ENCODE assay signal across 20 cellular contexts in genomic region chr6:43277083-43277642, GRCh38. TPM values are rescaled to one million over a fixed set of nuclear protein-coding genes. Genes with fewer than 3 reads are reported as not detected.
DNase-seq lines count a peak whose midpoint lies in the region; ATAC-seq, FAIRE-seq and TF ChIP-seq lines count a peak whose summit lies in the region.
"Had no signal": no experiment of that assay in that cellular context is flagged by ENCODE, and none has a peak within 500 bp of the region (broad histone marks: within the 10 kb centered on the region; RNA-seq: fewer than 3 reads in every experiment).

No MANE protein-coding gene starts in this region.

- no peak overlapping the region for H4K8ac ChIP-seq in neuronal stem cell (ENCODE audit: low read depth, low read length)

- H3K4ac ChIP-seq in neuronal stem cell (ENCODE audit: low read length) = no peak overlapping the region

- H4K20me1 ChIP-seq in HepG2 (ENCODE audit: insufficient read depth, low read length) = no peaks in the 10 kb centered on the region

- H3K23ac ChIP-seq in neuronal stem cell (ENCODE audit: low read depth, low read length, poor library complexity) = peak overlapping the region; percentile 28

- no peak overlapping the region for H3K27ac Mint-ChIP-seq in CD8-positive, alpha-beta T cell
- no peak overlapping the region for H3K27ac Mint-ChIP-seq in T-cell

- POLR2A ChIA-PET in CD8-positive, alpha-beta T cell (lab: Charles Lee) = no interaction called here
- POLR2A ChIA-PET in T-cell (lab: Charles Lee) = no interaction called here
- POLR2A ChIA-PET in HepG2 (lab: Yijun Ruan, JAX) = interaction anchor here (1.0 to 20.0 kb wide), 10 partner anchors 9 to 160 kb away, joined by 3 to 314 read pairs (median 7); partner anchors contain the start of genes CRIP3, CUL9, SLC22A7 and ZNF318
- POLR2A ChIA-PET in A673 (lab: Charles Lee; ENCODE audit: low non-redundant PET) = no interaction called here

- in situ Hi-C loops in HepG2 (cut with HindIII; ENCODE audit: extremely low pct_ligation_motif_present, low pct_unique_long_range_greater_than_20kb) = no loop called here

- H3K27me3 Mint-ChIP-seq in CD8-positive, alpha-beta T cell (ENCODE audit: low read depth) = peaks cover 29% of the 10 kb centered on the region
- peaks cover 26 to 38% of the 10 kb centered on the region in 2 donors for H3K27me3 Mint-ChIP-seq in T-cell

- no peak for DNase-seq in CD8-positive, alpha-beta T cell
- DNase-seq in T-cell (no peak), HepG2 (ENCODE audit: low spot score) (no peak), neuronal stem cell (ENCODE audit: low spot score) (no peak), NCI-H1105 (lab: John Stamatoyannopoulos, UW) (no peak), NCI-H524 treated with DMSO at 0.1 percent for 48 hours (lab: John Stamatoyannopoulos, UW) (no peak), A673 (ENCODE audit: low spot score) (no peak)
- DNase-seq: adrenal gland; DND-41; heart right ventricle; NK-92 treated with Interleukin-12 subunit alpha and Interleukin-12 subunit beta, amount 100 ng/mL, for 24 hours; stimulated activated naive CD4-positive, alpha-beta T cell; T-helper 2 cell had no signal

- H3K27me3 ChIP-seq in CD8-positive, alpha-beta T cell (ENCODE audit: insufficient read depth, low read length) = no peaks in the 10 kb centered on the region
- no peaks in the 10 kb centered on the region for H3K27me3 ChIP-seq in HepG2 (ENCODE audit: control insufficient read depth in 1 of 2, insufficient read depth in 2 of 2, low read length in 2 of 2)
- H3K27me3 ChIP-seq in neuronal stem cell (ENCODE audit: control insufficient read depth in 3 of 3, insufficient read depth in 3 of 3, low read depth in 1 of 3, low read length in 3 of 3) = peaks cover 0 to 34% (median 18%) of the 10 kb centered on the region in 3 experiments
- H3K27me3 ChIP-seq in A673 (replicated peaks; ENCODE audit: insufficient read depth, low read depth, low read length, poor library complexity) = no peaks in the 10 kb centered on the region

- H2AK5ac ChIP-seq in neuronal stem cell (ENCODE audit: low read depth, low read length) = peak overlapping the region; percentile 85

- no peak for ATAC-seq in CD8-positive, alpha-beta T cell
- no peak for ATAC-seq in T-cell (replicated peaks in 1 of 4)
- peak; percentile 26 for ATAC-seq in HepG2
- ATAC-seq: heart right ventricle, Panc1 had no signal

- H4K91ac ChIP-seq in neuronal stem cell (ENCODE audit: low read depth, low read length, poor library complexity) = no peak overlapping the region

- H2BK15ac ChIP-seq in neuronal stem cell (ENCODE audit: low read length) = peak overlapping the region; percentile 72

- no peaks in the 10 kb centered on the region for H3K9me3 Mint-ChIP-seq in CD8-positive, alpha-beta T cell
- H3K9me3 Mint-ChIP-seq in T-cell = no peaks in the 10 kb centered on the region

- no peak for FAIRE-seq in HepG2 (lab: Jason Lieb, UNC)
- FAIRE-seq: bronchial epithelial cell had no signal

- H3K4me2 ChIP-seq in HepG2 (ENCODE audit: low read depth, low read length) (peak overlapping the region; percentile 88), neuronal stem cell (ENCODE audit: insufficient read depth, low read length, poor library complexity, severe bottlenecking) (no peak overlapping the region)

- CTCF ChIA-PET in CD8-positive, alpha-beta T cell (lab: Charles Lee) = interaction anchor here (0.8 kb wide), 1 partner anchor 48 kb away, joined by 3 read pairs; the partner anchor contains the start of gene DNPH1
- CTCF ChIA-PET in T-cell (lab: Charles Lee) (no interaction called here), HepG2 (lab: Yijun Ruan, JAX; ENCODE audit: low intra/inter-chr PET ratio, low total read pairs) (no interaction called here), A673 (lab: Charles Lee) (no interaction called here)

- H2BK120ac ChIP-seq in neuronal stem cell (ENCODE audit: low read depth, low read length) = peak overlapping the region; percentile 23

- peaks cover 9% of the 10 kb centered on the region for H3K4me1 ChIP-seq in CD8-positive, alpha-beta T cell (ENCODE audit: insufficient read depth, low read length)
- H3K4me1 ChIP-seq in HepG2 (ENCODE audit: insufficient read depth, low read length) (peaks cover 96% of the 10 kb centered on the region), neuronal stem cell (ENCODE audit: control insufficient read depth in 2 of 2, insufficient read depth in 1 of 2, low read depth in 1 of 2, low read length in 2 of 2) (peaks cover 24 to 32% of the 10 kb centered on the region in 2 donors), A673 (ENCODE audit: insufficient read depth, low read length, poor library complexity, severe bottlenecking) (peaks cover 4% of the 10 kb centered on the region)

- no peak for TF ChIP-seq RAD21 in HepG2 (CRISPR knock-in tag; IDR thresholded peaks at IDR 0.05)

- no peak; a peak in 1 of 4 replicates for TF ChIP-seq POLR2A in HepG2 (IDR thresholded peaks at IDR 0.05; ENCODE audit: insufficient read depth in 1 of 2, low read depth in 2 of 2, low read length in 2 of 2)

- no peaks in the 10 kb centered on the region for H3K36me3 Mint-ChIP-seq in CD8-positive, alpha-beta T cell
- H3K36me3 Mint-ChIP-seq in T-cell = no peaks in the 10 kb centered on the region

- H2BK12ac ChIP-seq in neuronal stem cell (ENCODE audit: low read length) = peak overlapping the region; percentile 69

- BruUV-seq in HepG2 (replicated peaks; lab: Mats Ljungman, UMichigan) (no TSS peak), A673 (replicated peaks; lab: Mats Ljungman, UMichigan) (no TSS peak)

- H3K4me3 ChIP-seq in CD8-positive, alpha-beta T cell (ENCODE audit: low read depth, low read length) = no peak overlapping the region
- H3K4me3 ChIP-seq in HepG2 (replicated peaks in 1 of 3; ENCODE audit: insufficient read depth in 1 of 3, low read depth in 2 of 3, low read length in 3 of 3) = peak overlapping the region; percentile 33 to 86 (median 40); a peak in 5 of 6 replicates
- H3K4me3 ChIP-seq in neuronal stem cell (ENCODE audit: low read length in 2 of 2) = no peak overlapping the region
- H3K4me3 ChIP-seq in A673 (ENCODE audit: low read depth, low read length, poor library complexity, severe bottlenecking) = no peak overlapping the region
- H3K4me3 ChIP-seq: adrenal gland, SJSA1 had no signal

- H3K14ac ChIP-seq in neuronal stem cell (ENCODE audit: low read length) = no peak overlapping the region

- no peak overlapping the region for H3K27ac ChIP-seq in CD8-positive, alpha-beta T cell (ENCODE audit: low read depth, low read length)
- peak overlapping the region; percentile 94 for H3K27ac ChIP-seq in HepG2 (ENCODE audit: extremely low read length, insufficient read depth, low read length)
- no peak overlapping the region for H3K27ac ChIP-seq in neuronal stem cell (replicated peaks; ENCODE audit: low read length)
- H3K27ac ChIP-seq in A673 (ENCODE audit: low read depth, low read length, poor library complexity, severe bottlenecking) = no peak overlapping the region
- H3K27ac ChIP-seq: adrenal gland, heart right ventricle, VCaP had no signal

- no peaks in the 10 kb centered on the region for H3K79me1 ChIP-seq in neuronal stem cell (ENCODE audit: low read depth, low read length)

- H3K36me3 ChIP-seq in CD8-positive, alpha-beta T cell (ENCODE audit: insufficient read depth, low read length) = no peaks in the 10 kb centered on the region
- H3K36me3 ChIP-seq in HepG2 (replicated peaks in 1 of 2; ENCODE audit: control insufficient read depth in 1 of 2, insufficient read depth in 2 of 2, low read length in 2 of 2) (no peaks in the 10 kb centered on the region), neuronal stem cell (replicated peaks in 1 of 2; ENCODE audit: control insufficient read depth in 2 of 2, insufficient read depth in 2 of 2, low read length in 2 of 2) (no peaks in the 10 kb centered on the region), A673 (ENCODE audit: insufficient read depth, low read length, poor library complexity, severe bottlenecking) (no peaks in the 10 kb centered on the region)
- H3K36me3 ChIP-seq: adrenal gland, heart right ventricle, SJSA1 had no signal

- no peak for TF ChIP-seq CTCF in CD8-positive, alpha-beta T cell (IDR thresholded peaks at IDR 0.05)
- TF ChIP-seq CTCF in HepG2 (CRISPR knock-in tag; IDR thresholded peaks at IDR 0.05) (peak; percentile 46), A673 (conservative IDR thresholded peaks at IDR 0.05; ENCODE audit: low read depth, low read length) (no peak)

- peaks cover 7% of the 10 kb centered on the region for H3K79me2 ChIP-seq in HepG2 (ENCODE audit: insufficient read depth, low read length)

- H3K9ac ChIP-seq in HepG2 (ENCODE audit: insufficient read depth, low read depth, low read length) = peak overlapping the region; percentile 97
- H3K9ac ChIP-seq in neuronal stem cell (ENCODE audit: low read depth, low read length, poor library complexity) = peak overlapping the region; percentile 1

- WGBS in HepG2 (ENCODE audit: low lambda C conversion rate) = 18% methylated on average over 8 of the region's 8 CpGs
- no CpG with 5 or more reads among the region's 8 CpGs for WGBS in neuronal stem cell (ENCODE audit: extremely low coverage in 2 of 2, insufficient read length in 2 of 2, insufficient replicate concordance in 1 of 2), 2 donors

- H3K18ac ChIP-seq in neuronal stem cell (ENCODE audit: low read length) = peak overlapping the region; percentile 76

- no peak overlapping the region for H2AFZ ChIP-seq in HepG2 (ENCODE audit: low read length)
- H2AFZ ChIP-seq in neuronal stem cell (ENCODE audit: low read length) = no peak overlapping the region

- H3K4me3 Mint-ChIP-seq in CD8-positive, alpha-beta T cell = peak overlapping the region; percentile 35
- H3K4me3 Mint-ChIP-seq in T-cell = peak overlapping the region; percentile 47 to 91 (median 74)

- no peak for TF ChIP-seq EP300 in HepG2 (IDR thresholded peaks at IDR 0.05; ENCODE audit: low read depth in 2 of 2, low read length in 2 of 2)
- TF ChIP-seq EP300 in HepG2 (CRISPR knock-in tag; IDR thresholded peaks at IDR 0.05; ENCODE audit: borderline replicate concordance) = no peak

- intact Hi-C loops in CD8-positive, alpha-beta T cell (cut with DNase I, micrococcal nuclease) = no loop called here
- intact Hi-C loops in HepG2 (cut with micrococcal nuclease; ENCODE audit: unreplicated experiment) (no loop called here), A673 (cut with micrococcal nuclease; ENCODE audit: unreplicated experiment) (no loop called here)

- peak overlapping the region; percentile 45 for H2BK5ac ChIP-seq in neuronal stem cell (ENCODE audit: low read length)

- H3K4me1 Mint-ChIP-seq in CD8-positive, alpha-beta T cell (ENCODE audit: low read depth) = peaks cover 9% of the 10 kb centered on the region
- peaks cover 6 to 17% (median 12%) of the 10 kb centered on the region in 3 donors for H3K4me1 Mint-ChIP-seq in T-cell

- no peaks in the 10 kb centered on the region for H3K9me3 ChIP-seq in CD8-positive, alpha-beta T cell (ENCODE audit: low read length)
- no peaks in the 10 kb centered on the region for H3K9me3 ChIP-seq in HepG2 (ENCODE audit: low read length)
- H3K9me3 ChIP-seq in neuronal stem cell (replicated peaks in 1 of 2; ENCODE audit: control insufficient read depth in 2 of 2, insufficient read depth in 1 of 2, low read depth in 1 of 2, low read length in 2 of 2) = no peaks in the 10 kb centered on the region
- H3K9me3 ChIP-seq in A673 (ENCODE audit: low read depth, low read length, poor library complexity, severe bottlenecking) = no peaks in the 10 kb centered on the region
- H3K9me3 ChIP-seq: adrenal gland, heart right ventricle, SJSA1 had no signal

RNA-seq across cellular contexts. Expression of gene SLC22A7, which starts 20.9 kb away (rescaled TPM):
- total RNA-seq in CD8-positive, alpha-beta T cell = not detected
- total RNA-seq in T-cell = not detected
- total RNA-seq in HepG2 (2016; rRNA removed; fragmentation: Illumina TruSeq; extraction: Trizol) = 8.6 and 22.6 TPM in 2 replicates
- total RNA-seq in HepG2 (2016; cell fraction: cytosol; rRNA removed; fragmentation: Illumina TruSeq; extraction: Trizol; ENCODE audit: low read depth) = 5.3 and 5.4 TPM in 2 replicates
- total RNA-seq in HepG2 (2016; cell fraction: insoluble cytoplasmic fraction; rRNA removed; fragmentation: Illumina TruSeq; extraction: Trizol) = 8.5 and 22.3 TPM in 2 replicates
- 9.0 and 9.1 TPM in 2 replicates for total RNA-seq in HepG2 (2016; cell fraction: membrane; rRNA removed; fragmentation: Illumina TruSeq; extraction: Trizol)
- total RNA-seq in HepG2 (2016; cell fraction: nucleus; rRNA removed; fragmentation: Illumina TruSeq; extraction: Trizol) = 20.9 and 25.8 TPM in 2 replicates
- 5.3 and 12.3 TPM in 2 replicates for polyA plus RNA-seq in HepG2 (2011; rRNA removed)
- polyA plus RNA-seq in HepG2 (2011; cell fraction: cytosol; rRNA removed) = 7.0 and 7.8 TPM in 2 replicates
- polyA plus RNA-seq in HepG2 (2011; cell fraction: nucleus; rRNA removed) = 34.4 and 48.4 TPM in 2 replicates
- polyA plus RNA-seq in HepG2 (2012) = 18.9 and 34.7 TPM in 2 replicates
- 3.2 and 3.5 TPM in 2 replicates for polyA plus RNA-seq in HepG2 (2016; cell fraction: cytosol; fragmentation: Illumina TruSeq; extraction: Trizol; ENCODE audit: low read depth)
- 5.5 and 6.2 TPM in 2 replicates for polyA plus RNA-seq in HepG2 (2016; cell fraction: insoluble cytoplasmic fraction; fragmentation: Illumina TruSeq; extraction: Trizol; ENCODE audit: low read depth)
- 4.5 and 5.7 TPM in 2 replicates for polyA plus RNA-seq in HepG2 (2016; cell fraction: membrane; fragmentation: Illumina TruSeq; extraction: Trizol; ENCODE audit: low read depth)
- 39.6 and 40.3 TPM in 2 replicates for polyA plus RNA-seq in HepG2 (2016; cell fraction: nucleus; fragmentation: Illumina TruSeq; extraction: Trizol; ENCODE audit: insufficient read depth, low read depth)
- polyA minus RNA-seq in HepG2 (2011; rRNA and poly(A)+ RNA removed; ENCODE audit: low replicate concordance) = 22.0 TPM in 1 of 2 replicates, not detected in the other
- 3.6 and 5.1 TPM in 2 replicates for polyA minus RNA-seq in HepG2 (2011; cell fraction: cytosol; rRNA and poly(A)+ RNA removed)
- 7.0 and 12.7 TPM in 2 replicates for polyA minus RNA-seq in HepG2 (2011; cell fraction: nucleus; rRNA and poly(A)+ RNA removed)
- 0.01 TPM for polyA plus RNA-seq in neuronal stem cell (2013, experiment 1 of 2)
- not detected for polyA plus RNA-seq in neuronal stem cell (2013, experiment 2 of 2)
- not detected in 2 replicates for total RNA-seq in A673 (2021)
- total RNA-seq: activated CD8-positive, alpha-beta memory T cell treated with anti-CD3 and anti-CD28 coated beads for 36 hours; bronchial epithelial cell; lower leg skin; NCI-H460; SJSA1 had no signal
- polyA plus RNA-seq: adrenal gland had no signal

RNA-seq across cellular contexts. Expression of gene CRIP3, which starts 31.5 kb away (rescaled TPM):
- under 1 TPM; 0.64 to 0.84 TPM for total RNA-seq in CD8-positive, alpha-beta T cell
- 1 to 10 TPM; 1.3 to 4.2 (median 2.8) TPM for total RNA-seq in T-cell
- total RNA-seq in HepG2 (2016; rRNA removed; fragmentation: Illumina TruSeq; extraction: Trizol) = 3.5 and 6.3 TPM in 2 replicates
- total RNA-seq in HepG2 (2016; cell fraction: cytosol; rRNA removed; fragmentation: Illumina TruSeq; extraction: Trizol; ENCODE audit: low read depth) = 2.7 and 2.9 TPM in 2 replicates
- 5.5 and 7.0 TPM in 2 replicates for total RNA-seq in HepG2 (2016; cell fraction: insoluble cytoplasmic fraction; rRNA removed; fragmentation: Illumina TruSeq; extraction: Trizol)
- total RNA-seq in HepG2 (2016; cell fraction: membrane; rRNA removed; fragmentation: Illumina TruSeq; extraction: Trizol) = 1.7 and 2.6 TPM in 2 replicates
- total RNA-seq in HepG2 (2016; cell fraction: nucleus; rRNA removed; fragmentation: Illumina TruSeq; extraction: Trizol) = 6.1 and 7.0 TPM in 2 replicates
- polyA plus RNA-seq in HepG2 (2011; rRNA removed) = 9.3 and 14.2 TPM in 2 replicates
- polyA plus RNA-seq in HepG2 (2011; cell fraction: cytosol; rRNA removed) = 4.5 and 5.1 TPM in 2 replicates
- 31.5 and 46.2 TPM in 2 replicates for polyA plus RNA-seq in HepG2 (2011; cell fraction: nucleus; rRNA removed)
- 12.7 and 16.4 TPM in 2 replicates for polyA plus RNA-seq in HepG2 (2012)
- polyA plus RNA-seq in HepG2 (2016; cell fraction: cytosol; fragmentation: Illumina TruSeq; extraction: Trizol; ENCODE audit: low read depth) = 0.99 and 1.7 TPM in 2 replicates
- 4.1 and 5.4 TPM in 2 replicates for polyA plus RNA-seq in HepG2 (2016; cell fraction: insoluble cytoplasmic fraction; fragmentation: Illumina TruSeq; extraction: Trizol; ENCODE audit: low read depth)
- 1.9 and 2.3 TPM in 2 replicates for polyA plus RNA-seq in HepG2 (2016; cell fraction: membrane; fragmentation: Illumina TruSeq; extraction: Trizol; ENCODE audit: low read depth)
- polyA plus RNA-seq in HepG2 (2016; cell fraction: nucleus; fragmentation: Illumina TruSeq; extraction: Trizol; ENCODE audit: insufficient read depth, low read depth) = 13.1 and 18.7 TPM in 2 replicates
- polyA minus RNA-seq in HepG2 (2011; rRNA and poly(A)+ RNA removed; ENCODE audit: low replicate concordance) = 8.2 TPM in 1 of 2 replicates, not detected in the other
- polyA minus RNA-seq in HepG2 (2011; cell fraction: cytosol; rRNA and poly(A)+ RNA removed) = 1.4 and 2.5 TPM in 2 replicates
- polyA minus RNA-seq in HepG2 (2011; cell fraction: nucleus; rRNA and poly(A)+ RNA removed) = 7.5 and 14.4 TPM in 2 replicates
- polyA plus RNA-seq in neuronal stem cell (2013, experiment 1 of 2) = 25.5 TPM
- polyA plus RNA-seq in neuronal stem cell (2013, experiment 2 of 2) = 24.5 TPM
- total RNA-seq in A673 (2021) = 2.4 TPM in 2 replicates
- total RNA-seq: bronchial epithelial cell, NCI-H460, SJSA1 had no signal

RNA-seq across cellular contexts. Expression of gene TTBK1, which starts 33.9 kb away (rescaled TPM):
- total RNA-seq in CD8-positive, alpha-beta T cell = under 1 TPM in 1 of 2 experiments, not detected in 1; 0.08 TPM
- under 1 TPM in 2 of 5 donors, not detected in 3; 0.03 to 0.07 TPM for total RNA-seq in T-cell
- total RNA-seq in HepG2 (2016; rRNA removed; fragmentation: Illumina TruSeq; extraction: Trizol) = 0.10 and 0.33 TPM in 2 replicates
- 0.18 and 0.20 TPM in 2 replicates for total RNA-seq in HepG2 (2016; cell fraction: cytosol; rRNA removed; fragmentation: Illumina TruSeq; extraction: Trizol; ENCODE audit: low read depth)
- 0.13 and 0.32 TPM in 2 replicates for total RNA-seq in HepG2 (2016; cell fraction: insoluble cytoplasmic fraction; rRNA removed; fragmentation: Illumina TruSeq; extraction: Trizol)
- total RNA-seq in HepG2 (2016; cell fraction: membrane; rRNA removed; fragmentation: Illumina TruSeq; extraction: Trizol) = 0.25 and 0.28 TPM in 2 replicates
- 0.47 TPM in 2 replicates for total RNA-seq in HepG2 (2016; cell fraction: nucleus; rRNA removed; fragmentation: Illumina TruSeq; extraction: Trizol)
- 0.24 and 0.50 TPM in 2 replicates for polyA plus RNA-seq in HepG2 (2011; rRNA removed)
- 0.09 and 0.10 TPM in 2 replicates for polyA plus RNA-seq in HepG2 (2011; cell fraction: cytosol; rRNA removed)
- 1.4 and 2.2 TPM in 2 replicates for polyA plus RNA-seq in HepG2 (2011; cell fraction: nucleus; rRNA removed)
- 0.53 and 0.62 TPM in 2 replicates for polyA plus RNA-seq in HepG2 (2012)
- polyA plus RNA-seq in HepG2 (2016; cell fraction: cytosol; fragmentation: Illumina TruSeq; extraction: Trizol; ENCODE audit: low read depth) = not detected in 2 replicates
- 0.19 TPM in 2 replicates for polyA plus RNA-seq in HepG2 (2016; cell fraction: insoluble cytoplasmic fraction; fragmentation: Illumina TruSeq; extraction: Trizol; ENCODE audit: low read depth)
- polyA plus RNA-seq in HepG2 (2016; cell fraction: membrane; fragmentation: Illumina TruSeq; extraction: Trizol; ENCODE audit: low read depth) = 0.06 and 0.07 TPM in 2 replicates
- polyA plus RNA-seq in HepG2 (2016; cell fraction: nucleus; fragmentation: Illumina TruSeq; extraction: Trizol; ENCODE audit: insufficient read depth, low read depth) = 0.84 and 0.86 TPM in 2 replicates
- 1.2 TPM in 1 of 2 replicates, not detected in the other for polyA minus RNA-seq in HepG2 (2011; rRNA and poly(A)+ RNA removed; ENCODE audit: low replicate concordance)
- 0.18 and 0.49 TPM in 2 replicates for polyA minus RNA-seq in HepG2 (2011; cell fraction: cytosol; rRNA and poly(A)+ RNA removed)
- polyA minus RNA-seq in HepG2 (2011; cell fraction: nucleus; rRNA and poly(A)+ RNA removed) = 1.4 and 1.7 TPM in 2 replicates
- 1.5 TPM for polyA plus RNA-seq in neuronal stem cell (2013, experiment 1 of 2)
- 1.5 TPM for polyA plus RNA-seq in neuronal stem cell (2013, experiment 2 of 2)
- total RNA-seq in A673 (2021) = not detected in 2 replicates
- total RNA-seq: bronchial epithelial cell, NCI-H460, SJSA1 had no signal

RNA-seq across cellular contexts. Expression of gene DNPH1, which starts 47.9 kb away (rescaled TPM):
- total RNA-seq in CD8-positive, alpha-beta T cell = 10 to 100 TPM; 19.6 to 26.8 TPM
- total RNA-seq in T-cell (10 to 100 TPM; 28.5 to 76.1 (median 57.5) TPM), HepG2 (2016; rRNA removed; fragmentation: Illumina TruSeq; extraction: Trizol) (75.0 and 75.1 TPM in 2 replicates), A673 (2021) (55.1 and 69.4 TPM in 2 replicates)
- 50.9 and 56.3 TPM in 2 replicates for total RNA-seq in HepG2 (2016; cell fraction: cytosol; rRNA removed; fragmentation: Illumina TruSeq; extraction: Trizol; ENCODE audit: low read depth)
- 75.1 and 81.5 TPM in 2 replicates for total RNA-seq in HepG2 (2016; cell fraction: insoluble cytoplasmic fraction; rRNA removed; fragmentation: Illumina TruSeq; extraction: Trizol)
- 52.3 and 60.5 TPM in 2 replicates for total RNA-seq in HepG2 (2016; cell fraction: membrane; rRNA removed; fragmentation: Illumina TruSeq; extraction: Trizol)
- 31.4 and 33.7 TPM in 2 replicates for total RNA-seq in HepG2 (2016; cell fraction: nucleus; rRNA removed; fragmentation: Illumina TruSeq; extraction: Trizol)
- polyA plus RNA-seq in HepG2 (2011; rRNA removed) = 56.5 and 65.8 TPM in 2 replicates
- 106 and 143 TPM in 2 replicates for polyA plus RNA-seq in HepG2 (2011; cell fraction: cytosol; rRNA removed)
- 62.4 and 67.4 TPM in 2 replicates for polyA plus RNA-seq in HepG2 (2011; cell fraction: nucleus; rRNA removed)
- 43.1 and 47.9 TPM in 2 replicates for polyA plus RNA-seq in HepG2 (2012)
- 62.6 and 68.8 TPM in 2 replicates for polyA plus RNA-seq in HepG2 (2016; cell fraction: cytosol; fragmentation: Illumina TruSeq; extraction: Trizol; ENCODE audit: low read depth)
- polyA plus RNA-seq in HepG2 (2016; cell fraction: insoluble cytoplasmic fraction; fragmentation: Illumina TruSeq; extraction: Trizol; ENCODE audit: low read depth) = 76.7 and 82.8 TPM in 2 replicates
- polyA plus RNA-seq in HepG2 (2016; cell fraction: membrane; fragmentation: Illumina TruSeq; extraction: Trizol; ENCODE audit: low read depth) = 47.1 and 47.7 TPM in 2 replicates
- polyA plus RNA-seq in HepG2 (2016; cell fraction: nucleus; fragmentation: Illumina TruSeq; extraction: Trizol; ENCODE audit: insufficient read depth, low read depth) = 66.2 and 72.5 TPM in 2 replicates
- polyA minus RNA-seq in HepG2 (2011; rRNA and poly(A)+ RNA removed; ENCODE audit: low replicate concordance) = 38.8 and 62.4 TPM in 2 replicates
- polyA minus RNA-seq in HepG2 (2011; cell fraction: cytosol; rRNA and poly(A)+ RNA removed) = 10.5 and 15.4 TPM in 2 replicates
- polyA minus RNA-seq in HepG2 (2011; cell fraction: nucleus; rRNA and poly(A)+ RNA removed) = 15.3 and 16.7 TPM in 2 replicates
- 110 TPM for polyA plus RNA-seq in neuronal stem cell (2013, experiment 1 of 2)
- 110 TPM for polyA plus RNA-seq in neuronal stem cell (2013, experiment 2 of 2)

Comparison
In these comparisons a context has a peak if more than half of its experiments do, and no peak if none do; other contexts are left out.
1. H3K4me3 ChIP-seq: peak in HepG2 (3 of 3); none in CD8-positive, alpha-beta T cell (single experiment), neuronal stem cell (0 of 2) and A673 (single experiment).